6 cellular contexts compared by ENCODE assay signal in genomic region chr17:7437369-7437863, GRCh38. TPM values are rescaled to one million over a fixed set of nuclear protein-coding genes. Genes with fewer than 3 reads are reported as not detected.
DNase-seq lines count a peak whose midpoint lies in the region; ATAC-seq, FAIRE-seq and TF ChIP-seq lines count a peak whose summit lies in the region.

No MANE protein-coding gene starts in this region.

- H3K9me2 ChIP-seq in HCT116 (ENCODE audit: insufficient read depth): no peaks in the 10 kb centered on the region

- H3K4me2 ChIP-seq in HCT116 (ENCODE audit: low read length): peak overlapping the region; percentile 99
- peak overlapping the region; percentile 85 for H3K4me2 ChIP-seq in osteoblast (ENCODE audit: insufficient read depth, low read length)

- H3K36me3 ChIP-seq in HCT116 (ENCODE audit: control insufficient read depth in 1 of 2, insufficient read depth in 2 of 2, low read length in 2 of 2) (no peaks in the 10 kb centered on the region), bronchial epithelial cell (ENCODE audit: control insufficient read depth, insufficient read depth, low read length) (peaks cover 2% of the 10 kb centered on the region), osteoblast (ENCODE audit: insufficient read depth, low read length) (no peaks in the 10 kb centered on the region)

- H3K4me1 ChIP-seq in HCT116 (ENCODE audit: control insufficient read depth in 1 of 2, insufficient read depth in 2 of 2, low read length in 2 of 2) (peaks cover 13 to 32% of the 10 kb centered on the region in 2 experiments), osteoblast (ENCODE audit: insufficient read depth, low read length) (peaks cover 26% of the 10 kb centered on the region), foreskin keratinocyte (peaks cover 5% of the 10 kb centered on the region)

- no TSS peak for BruUV-seq in HCT116 (replicated peaks; lab: Mats Ljungman, UMichigan)

- H2AFZ ChIP-seq in HCT116 (ENCODE audit: low read depth, low read length, poor library complexity, severe bottlenecking) (no peak overlapping the region), osteoblast (ENCODE audit: low read length) (no peak overlapping the region)

- TF ChIP-seq RAD21 in HCT116 (IDR thresholded peaks at IDR 0.05; ENCODE audit: low read depth): no peak

- DNase-seq in HCT116 (ENCODE audit: low read depth, low spot score) (no peak), bronchial epithelial cell (ENCODE audit: low read depth) (no peak), osteoblast (ENCODE audit: insufficient read length, low spot score, missing footprints) (peak; percentile 31), nucleus accumbens (lab: John Stamatoyannopoulos, UW) (no peak), foreskin keratinocyte (no peak)

- H3K79me2 ChIP-seq in HCT116 (ENCODE audit: insufficient read depth, low read length) (no peaks in the 10 kb centered on the region), osteoblast (ENCODE audit: insufficient read depth, low read length) (no peaks in the 10 kb centered on the region)

- no peaks in the 10 kb centered on the region for H4K20me1 ChIP-seq in HCT116 (ENCODE audit: insufficient read depth)
- H4K20me1 ChIP-seq in osteoblast (ENCODE audit: insufficient read depth, low read length): no peaks in the 10 kb centered on the region

- TF ChIP-seq POLR2A in HCT116 (IDR thresholded peaks at IDR 0.05; ENCODE audit: borderline replicate concordance, extremely low read depth, insufficient read depth, insufficient read length): no peak

- H3K27me3 ChIP-seq in HCT116 (ENCODE audit: insufficient read depth, low read length) (no peaks in the 10 kb centered on the region), bronchial epithelial cell (ENCODE audit: control insufficient read depth, insufficient read depth, low read length) (no peaks in the 10 kb centered on the region), osteoblast (ENCODE audit: insufficient read depth, low read length) (peaks cover 40% of the 10 kb centered on the region), foreskin keratinocyte (no peaks in the 10 kb centered on the region)

- H3K9me3 ChIP-seq in HCT116 (ENCODE audit: control insufficient read depth in 1 of 2, insufficient read depth in 1 of 2, low read depth in 1 of 2, low read length in 2 of 2): no peaks in the 10 kb centered on the region; a peak in 1 of 4 replicates
- H3K9me3 ChIP-seq in osteoblast (ENCODE audit: low read depth, low read length): no peaks in the 10 kb centered on the region

- TF ChIP-seq CTCF in HCT116 (IDR thresholded peaks at IDR 0.05 in 2 of 3, conservative IDR thresholded peaks at IDR 0.05 in 1 of 3; ENCODE audit: borderline replicate concordance in 1 of 3, insufficient read depth in 1 of 3, low read depth in 2 of 3, low read length in 2 of 3) (no peak), bronchial epithelial cell (IDR thresholded peaks at IDR 0.05; ENCODE audit: insufficient read depth, low read length, severe bottlenecking) (no peak), osteoblast (IDR thresholded peaks at IDR 0.05; ENCODE audit: extremely low read depth, low read depth, low read length) (no peak), foreskin keratinocyte (conservative IDR thresholded peaks at IDR 0.05) (no peak)

- peak overlapping the region; percentile 77 for H3K9ac ChIP-seq in HCT116 (ENCODE audit: low read length)

- POLR2A ChIA-PET in HCT116 (lab: Charles Lee): interaction anchor here (0.9 to 2.9 kb wide), 7 partner anchors 7 to 250 kb away, joined by 3 to 33 read pairs (median 6); partner anchors contain the start of genes CHRNB1, SPEM2, TMEM256 and TNK1

- no peak for FAIRE-seq in bronchial epithelial cell (lab: Jason Lieb, UNC)

- H3K4me3 ChIP-seq in HCT116 (replicated peaks in 1 of 2; ENCODE audit: low read depth in 1 of 2, low read length in 2 of 2) (peak overlapping the region; percentile 9 to 69; a peak in 1 of 4 replicates), bronchial epithelial cell (ENCODE audit: low read depth, low read length) (peak overlapping the region; percentile 57), osteoblast (ENCODE audit: insufficient read depth, low read length) (peak overlapping the region; percentile 58)

- H3K27ac ChIP-seq in HCT116 (ENCODE audit: low read depth, low read length) (peak overlapping the region; percentile 95), osteoblast (ENCODE audit: low read depth, low read length) (no peak overlapping the region), foreskin keratinocyte (no peak overlapping the region)

- CTCF ChIA-PET in HCT116 (lab: Charles Lee): interaction anchor here (1.0 to 3.4 kb wide), 12 partner anchors 7 to 123 kb away, joined by 3 to 28 read pairs (median 6); partner anchors contain the start of genes CHRNB1, PLSCR3, SENP3 and TMEM256

- ATAC-seq in HCT116 (no peak), foreskin keratinocyte (no peak), esophagus mucosa (no peak)

- intact Hi-C loops in HCT116 (cut with micrococcal nuclease): loop anchor here (1.0 to 10.0 kb wide), 6 partner anchors 43 to 249 kb away; partner anchors contain the start of genes CLDN7, PLSCR3, POLR2A and SENP3

- RAD21 ChIA-PET in HCT116 (lab: Charles Lee; ENCODE audit: low non-redundant PET in 1 of 2, low total read pairs in 2 of 2, uncharacterized antibody in 2 of 2, unreplicated experiment in 2 of 2): interaction anchor here in 1 of 2 experiments (1.0 to 2.4 kb wide), 2 partner anchors 81 to 156 kb away, joined by 3 to 6 read pairs; partner anchors contain the start of gene SLC2A4

TF ChIP-seq in HCT116, 20 proteins besides CTCF, POLR2A, EP300 and RAD21 (continues in another document):
- TF ChIP-seq REST (IDR thresholded peaks at IDR 0.05; ENCODE audit: low read depth): no peak
- TF ChIP-seq, protein P1, sequence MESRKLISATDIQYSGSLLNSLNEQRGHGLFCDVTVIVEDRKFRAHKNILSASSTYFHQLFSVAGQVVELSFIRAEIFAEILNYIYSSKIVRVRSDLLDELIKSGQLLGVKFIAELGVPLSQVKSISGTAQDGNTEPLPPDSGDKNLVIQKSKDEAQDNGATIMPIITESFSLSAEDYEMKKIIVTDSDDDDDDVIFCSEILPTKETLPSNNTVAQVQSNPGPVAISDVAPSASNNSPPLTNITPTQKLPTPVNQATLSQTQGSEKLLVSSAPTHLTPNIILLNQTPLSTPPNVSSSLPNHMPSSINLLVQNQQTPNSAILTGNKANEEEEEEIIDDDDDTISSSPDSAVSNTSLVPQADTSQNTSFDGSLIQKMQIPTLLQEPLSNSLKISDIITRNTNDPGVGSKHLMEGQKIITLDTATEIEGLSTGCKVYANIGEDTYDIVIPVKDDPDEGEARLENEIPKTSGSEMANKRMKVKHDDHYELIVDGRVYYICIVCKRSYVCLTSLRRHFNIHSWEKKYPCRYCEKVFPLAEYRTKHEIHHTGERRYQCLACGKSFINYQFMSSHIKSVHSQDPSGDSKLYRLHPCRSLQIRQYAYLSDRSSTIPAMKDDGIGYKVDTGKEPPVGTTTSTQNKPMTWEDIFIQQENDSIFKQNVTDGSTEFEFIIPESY (IDR thresholded peaks at IDR 0.05; ENCODE audit: extremely low read depth, insufficient replicate concordance, low read length): no peak
- no peak for TF ChIP-seq ZFX (IDR thresholded peaks at IDR 0.05)

RNA-seq across cellular contexts. Expression of gene FGF11, which starts 1.9 kb away (rescaled TPM):
- 6.1 TPM for total RNA-seq in HCT116 (2021; ENCODE audit: unreplicated experiment)
- polyA plus RNA-seq in HCT116 (2012): 4.2 and 4.3 TPM in 2 replicates
- 12.4 and 28.3 TPM in 2 replicates for total RNA-seq in bronchial epithelial cell
- total RNA-seq in osteoblast: 0.29 and 0.36 TPM in 2 replicates
- 15.5 and 16.9 TPM in 2 replicates for total RNA-seq in foreskin keratinocyte
- 13.4 and 14.3 TPM in 2 replicates for polyA plus RNA-seq in foreskin keratinocyte
- 8.6 TPM for total RNA-seq in esophagus mucosa

RNA-seq across cellular contexts. Expression of gene TMEM102, which starts 2.2 kb away (rescaled TPM):
- total RNA-seq in HCT116 (2021; ENCODE audit: unreplicated experiment) (16.4 TPM), bronchial epithelial cell (7.3 and 12.6 TPM in 2 replicates), osteoblast (1.2 and 1.8 TPM in 2 replicates), foreskin keratinocyte (12.9 and 17.1 TPM in 2 replicates), esophagus mucosa (8.2 TPM)
- 13.2 TPM in 2 replicates for polyA plus RNA-seq in HCT116 (2012)
- polyA plus RNA-seq in foreskin keratinocyte: 13.9 and 16.9 TPM in 2 replicates

RNA-seq across cellular contexts. Expression of gene CHRNB1, which starts 7.4 kb away (rescaled TPM):
- total RNA-seq in HCT116 (2021; ENCODE audit: unreplicated experiment): 10.4 TPM
- 25.6 and 26.3 TPM in 2 replicates for polyA plus RNA-seq in HCT116 (2012)
- 9.7 and 16.8 TPM in 2 replicates for total RNA-seq in bronchial epithelial cell
- 5.3 and 5.4 TPM in 2 replicates for total RNA-seq in osteoblast
- 28.6 and 31.2 TPM in 2 replicates for total RNA-seq in foreskin keratinocyte
- 30.7 and 37.8 TPM in 2 replicates for polyA plus RNA-seq in foreskin keratinocyte
- 4.9 TPM for total RNA-seq in esophagus mucosa

RNA-seq across cellular contexts. Expression of gene SPEM3, which starts 8.8 kb away (rescaled TPM):
- total RNA-seq in HCT116 (2021; ENCODE audit: unreplicated experiment) (not detected), bronchial epithelial cell (not detected in 2 replicates), osteoblast (not detected in 2 replicates), foreskin keratinocyte (not detected in 2 replicates), esophagus mucosa (not detected)
- not detected in 2 replicates for polyA plus RNA-seq in HCT116 (2012)
- not detected in 2 replicates for polyA plus RNA-seq in foreskin keratinocyte

RNA-seq across cellular contexts. Expression of gene SPEM2, which starts 12.0 kb away (rescaled TPM):
- total RNA-seq in HCT116 (2021; ENCODE audit: unreplicated experiment) (not detected), bronchial epithelial cell (not detected in 2 replicates), osteoblast (not detected in 2 replicates), foreskin keratinocyte (not detected in 2 replicates), esophagus mucosa (not detected)
- 0.07 and 0.12 TPM in 2 replicates for polyA plus RNA-seq in HCT116 (2012)
- not detected in 2 replicates for polyA plus RNA-seq in foreskin keratinocyte
